14 cellular contexts compared by ENCODE assay signal in genomic region chr12:123591702-123592481, GRCh38. TPM values are rescaled to one million over a fixed set of nuclear protein-coding genes. Genes with fewer than 3 reads are reported as not detected.
DNase-seq lines count a peak whose midpoint lies in the region; ATAC-seq and TF ChIP-seq lines count a peak whose summit lies in the region.
"Had no signal": no experiment of that assay in that cellular context is flagged by ENCODE, and none has a peak within 500 bp of the region (broad histone marks: within the 10 kb centered on the region; RNA-seq: fewer than 3 reads in every experiment).

No MANE protein-coding gene starts in this region.

- DNase-seq in CD8-positive, alpha-beta T cell, result no peak
- DNase-seq in HFFc6 (no peak), brain microvascular endothelial cell (peak; percentile 89), vagina (ENCODE audit: extremely low spot score in 2 of 2) (no peak), NCI-H2171 treated with DMSO at 0.1 percent for 48 hours (lab: John Stamatoyannopoulos, UW) (no peak), DMS53 (lab: John Stamatoyannopoulos, UW) (no peak)
- no peak for DNase-seq in naive thymus-derived CD4-positive, alpha-beta T cell
- DNase-seq: activated T-cell treated with anti-CD3 and anti-CD28 coated beads, Interleukin-2, amount 50 U/mL, for 48 hours; COR-L47; H7; heart left ventricle had no signal

- H3K36me3 Mint-ChIP-seq in CD8-positive, alpha-beta T cell, result peaks cover 75% of the 10 kb centered on the region
- peaks cover 50% of the 10 kb centered on the region for H3K36me3 Mint-ChIP-seq in HFFc6 (ENCODE audit: low read depth)
- H3K36me3 Mint-ChIP-seq in naive thymus-derived CD4-positive, alpha-beta T cell, result peaks cover 3 to 24% (median 16%) of the 10 kb centered on the region in 5 donors

- in situ Hi-C loops in brain microvascular endothelial cell (cut with HindIII; ENCODE audit: low pct_ligation_motif_present, low sequenced_read_pairs), result no loop called here

- no peak overlapping the region for H3K4me3 Mint-ChIP-seq in CD8-positive, alpha-beta T cell
- H3K4me3 Mint-ChIP-seq in HFFc6, result no peak overlapping the region
- H3K4me3 Mint-ChIP-seq in naive thymus-derived CD4-positive, alpha-beta T cell, result no peak overlapping the region
- H3K4me3 Mint-ChIP-seq: neural crest cell had no signal

- H3K4me3 ChIP-seq in CD8-positive, alpha-beta T cell (ENCODE audit: low read depth, low read length), result no peak overlapping the region
- H3K4me3 ChIP-seq in brain microvascular endothelial cell (ENCODE audit: low read depth, low read length) (no peak overlapping the region), vagina (no peak overlapping the region)
- H3K4me3 ChIP-seq in naive thymus-derived CD4-positive, alpha-beta T cell (ENCODE audit: low read length), result no peak overlapping the region
- H3K4me3 ChIP-seq: heart left ventricle, suprapubic skin had no signal

- peaks cover 45% of the 10 kb centered on the region for H3K4me1 Mint-ChIP-seq in CD8-positive, alpha-beta T cell (ENCODE audit: low read depth)
- H3K4me1 Mint-ChIP-seq in HFFc6 (ENCODE audit: low read depth), result peaks cover 47% of the 10 kb centered on the region
- peaks cover 25 to 47% (median 40%) of the 10 kb centered on the region in 7 donors for H3K4me1 Mint-ChIP-seq in naive thymus-derived CD4-positive, alpha-beta T cell

- no peaks in the 10 kb centered on the region for H3K9me3 ChIP-seq in CD8-positive, alpha-beta T cell (ENCODE audit: low read length)
- no peaks in the 10 kb centered on the region for H3K9me3 ChIP-seq in naive thymus-derived CD4-positive, alpha-beta T cell (ENCODE audit: control insufficient read depth in 2 of 3, low read length in 3 of 3)
- H3K9me3 ChIP-seq in vagina, result no peaks in the 10 kb centered on the region
- H3K9me3 ChIP-seq: heart left ventricle, suprapubic skin had no signal

- no peak for ATAC-seq in CD8-positive, alpha-beta T cell
- no peak for ATAC-seq in naive thymus-derived CD4-positive, alpha-beta T cell
- no peak for ATAC-seq in HG03280 (IDR thresholded peaks at IDR 0.05; ENCODE audit: unreplicated experiment)

- no peaks in the 10 kb centered on the region for H3K27me3 ChIP-seq in CD8-positive, alpha-beta T cell (ENCODE audit: insufficient read depth, low read length)
- no peaks in the 10 kb centered on the region for H3K27me3 ChIP-seq in brain microvascular endothelial cell (replicated peaks)
- H3K27me3 ChIP-seq in naive thymus-derived CD4-positive, alpha-beta T cell (ENCODE audit: control insufficient read depth in 2 of 2, insufficient read depth in 2 of 2, low read length in 2 of 2), result no peaks in the 10 kb centered on the region
- no peaks in the 10 kb centered on the region for H3K27me3 ChIP-seq in vagina
- H3K27me3 ChIP-seq: heart left ventricle, suprapubic skin had no signal

- TF ChIP-seq POLR2A in vagina (IDR thresholded peaks at IDR 0.05), result no peak

- H3K27ac ChIP-seq in CD8-positive, alpha-beta T cell (ENCODE audit: low read depth, low read length), result no peak overlapping the region
- H3K27ac ChIP-seq in brain microvascular endothelial cell (peak overlapping the region; percentile 61), vagina (no peak overlapping the region)
- no peak overlapping the region for H3K27ac ChIP-seq in naive thymus-derived CD4-positive, alpha-beta T cell (ENCODE audit: low read depth, low read length)
- H3K27ac ChIP-seq: heart left ventricle, suprapubic skin had no signal

- peaks cover 32% of the 10 kb centered on the region for H3K36me3 ChIP-seq in CD8-positive, alpha-beta T cell (ENCODE audit: insufficient read depth, low read length)
- H3K36me3 ChIP-seq in brain microvascular endothelial cell (replicated peaks) (peaks cover 76% of the 10 kb centered on the region), vagina (peaks cover 0 to 71% of the 10 kb centered on the region in 2 donors)
- peaks cover 15 to 79% (median 33%) of the 10 kb centered on the region in 3 experiments for H3K36me3 ChIP-seq in naive thymus-derived CD4-positive, alpha-beta T cell (ENCODE audit: control insufficient read depth in 2 of 3, insufficient read depth in 3 of 3, low read length in 3 of 3)

- POLR2A ChIA-PET in CD8-positive, alpha-beta T cell (lab: Charles Lee), result interaction anchor here (2.0 kb wide), 1 partner anchor 10 kb away, joined by 7 read pairs; the partner anchor contains the start of gene DDX55
- POLR2A ChIA-PET in naive thymus-derived CD4-positive, alpha-beta T cell (lab: Charles Lee), result interaction anchor here (1.3 kb wide), 1 partner anchor 11 kb away, joined by 4 read pairs; the partner anchor contains the start of gene DDX55

- no peaks in the 10 kb centered on the region for H3K9me3 Mint-ChIP-seq in CD8-positive, alpha-beta T cell
- H3K9me3 Mint-ChIP-seq in HFFc6, result no peaks in the 10 kb centered on the region
- no peaks in the 10 kb centered on the region for H3K9me3 Mint-ChIP-seq in naive thymus-derived CD4-positive, alpha-beta T cell
- H3K9me3 Mint-ChIP-seq: neural crest cell had no signal

- H3K27me3 Mint-ChIP-seq in CD8-positive, alpha-beta T cell (ENCODE audit: low read depth), result no peaks in the 10 kb centered on the region
- peaks cover 3% of the 10 kb centered on the region; the same call in 1 of the 2 replicates for H3K27me3 Mint-ChIP-seq in HFFc6 (ENCODE audit: insufficient read depth)
- H3K27me3 Mint-ChIP-seq in naive thymus-derived CD4-positive, alpha-beta T cell, result no peaks in the 10 kb centered on the region

- H3K4me1 ChIP-seq in CD8-positive, alpha-beta T cell (ENCODE audit: insufficient read depth, low read length), result peaks cover 19% of the 10 kb centered on the region
- peaks cover 10 to 11% of the 10 kb centered on the region in 2 donors for H3K4me1 ChIP-seq in naive thymus-derived CD4-positive, alpha-beta T cell (ENCODE audit: control insufficient read depth in 2 of 2, insufficient read depth in 2 of 2, low read length in 2 of 2)
- H3K4me1 ChIP-seq in vagina, result peaks cover 41% of the 10 kb centered on the region

- no peak for TF ChIP-seq CTCF in CD8-positive, alpha-beta T cell (IDR thresholded peaks at IDR 0.05)
- TF ChIP-seq CTCF in HFFc6 (IDR thresholded peaks at IDR 0.05) (no peak), brain microvascular endothelial cell (IDR thresholded peaks at IDR 0.05; ENCODE audit: low read depth, low read length, missing control alignments) (no peak), vagina (IDR thresholded peaks at IDR 0.05) (no peak)

- peak overlapping the region; percentile 3 for H3K27ac Mint-ChIP-seq in CD8-positive, alpha-beta T cell
- peak overlapping the region; percentile 50 for H3K27ac Mint-ChIP-seq in HFFc6
- H3K27ac Mint-ChIP-seq in naive thymus-derived CD4-positive, alpha-beta T cell, result peak overlapping the region in 8 of 9 donors; percentile 17 to 81 (median 52)

- CTCF ChIA-PET in CD8-positive, alpha-beta T cell (lab: Charles Lee), result interaction anchor here (1.4 to 2.1 kb wide), 2 partner anchors 10 to 31 kb away, joined by 5 to 8 read pairs; no protein-coding TSS in a partner anchor
- CTCF ChIA-PET in naive thymus-derived CD4-positive, alpha-beta T cell (lab: Charles Lee), result interaction anchor here (1.4 kb wide), 1 partner anchor 27 kb away, joined by 4 read pairs; no protein-coding TSS in a partner anchor

- intact Hi-C loops in CD8-positive, alpha-beta T cell (cut with DNase I, micrococcal nuclease), result no loop called here
- intact Hi-C loops in naive thymus-derived CD4-positive, alpha-beta T cell (cut with micrococcal nuclease), result no loop called here
- intact Hi-C loops in vagina (cut with DNase I), result no loop called here

RNA-seq across cellular contexts. Expression of gene TMED2, which starts 7.5 kb away (rescaled TPM):
- total RNA-seq in CD8-positive, alpha-beta T cell, result 100 to 1,000 TPM; 108 to 123 TPM
- total RNA-seq in HFFc6 (2021; fragmentation: NEBNext Ultra II Directional; extraction: Animal tissue kit (Norgen Biotek cat#: 25700)), result 100 to 1,000 TPM; 383 to 448 (median 405) TPM
- total RNA-seq in naive thymus-derived CD4-positive, alpha-beta T cell, result 100 to 1,000 TPM in 2 of 5 experiments, 10 to 100 TPM in 3; 74.6 to 198 (median 98.0) TPM
- 100 to 1,000 TPM; 199 to 256 TPM for polyA plus RNA-seq in naive thymus-derived CD4-positive, alpha-beta T cell
- 110 TPM for total RNA-seq in vagina

RNA-seq across cellular contexts. Expression of gene DDX55, which starts 10.0 kb away (rescaled TPM):
- 10 to 100 TPM; 41.1 to 44.5 TPM for total RNA-seq in CD8-positive, alpha-beta T cell
- 10 to 100 TPM; 13.4 to 18.4 (median 14.3) TPM for total RNA-seq in HFFc6 (2021; fragmentation: NEBNext Ultra II Directional; extraction: Animal tissue kit (Norgen Biotek cat#: 25700))
- total RNA-seq in naive thymus-derived CD4-positive, alpha-beta T cell, result 10 to 100 TPM; 26.0 to 54.0 (median 43.4) TPM
- polyA plus RNA-seq in naive thymus-derived CD4-positive, alpha-beta T cell, result 10 to 100 TPM; 17.1 to 21.5 TPM
- total RNA-seq in vagina, result 16.5 TPM

RNA-seq across cellular contexts. Expression of gene EIF2B1, which starts 41.6 kb away (rescaled TPM):
- 10 to 100 TPM; 35.9 to 40.0 TPM for total RNA-seq in CD8-positive, alpha-beta T cell
- 10 to 100 TPM; 48.7 to 51.9 (median 50.3) TPM for total RNA-seq in HFFc6 (2021; fragmentation: NEBNext Ultra II Directional; extraction: Animal tissue kit (Norgen Biotek cat#: 25700))
- total RNA-seq in naive thymus-derived CD4-positive, alpha-beta T cell, result 10 to 100 TPM; 44.0 to 64.3 (median 49.5) TPM
- 10 to 100 TPM; 70.7 to 74.3 TPM for polyA plus RNA-seq in naive thymus-derived CD4-positive, alpha-beta T cell
- total RNA-seq in vagina, result 55.2 TPM

RNA-seq across cellular contexts. Expression of gene GTF2H3, which starts 41.7 kb away (rescaled TPM):
- total RNA-seq in CD8-positive, alpha-beta T cell, result 10 to 100 TPM; 11.8 to 15.2 TPM
- 10 to 100 TPM; 34.9 to 47.5 (median 43.0) TPM for total RNA-seq in HFFc6 (2021; fragmentation: NEBNext Ultra II Directional; extraction: Animal tissue kit (Norgen Biotek cat#: 25700))
- 10 to 100 TPM; 21.4 to 39.7 (median 27.7) TPM for total RNA-seq in naive thymus-derived CD4-positive, alpha-beta T cell
- polyA plus RNA-seq in naive thymus-derived CD4-positive, alpha-beta T cell, result 10 to 100 TPM; 43.2 to 47.2 TPM
- total RNA-seq in vagina, result 21.1 TPM

RNA-seq across cellular contexts. Expression of gene RILPL1, which starts 58.4 kb away (rescaled TPM):
- total RNA-seq in CD8-positive, alpha-beta T cell, result 1 to 10 TPM; 3.1 to 3.4 TPM
- total RNA-seq in HFFc6 (2021; fragmentation: NEBNext Ultra II Directional; extraction: Animal tissue kit (Norgen Biotek cat#: 25700)), result 10 to 100 TPM; 15.2 to 18.9 (median 16.9) TPM
- total RNA-seq in naive thymus-derived CD4-positive, alpha-beta T cell, result 1 to 10 TPM; 1.5 to 9.2 (median 3.9) TPM
- under 1 TPM in 1 of 2 donors, not detected in 1; 0.29 TPM for polyA plus RNA-seq in naive thymus-derived CD4-positive, alpha-beta T cell
- total RNA-seq in vagina, result 29.7 TPM
